ENCODE assay signal across 10 cellular contexts in genomic region chr22:20244250-20244648, GRCh38. TPM values are rescaled to one million over a fixed set of nuclear protein-coding genes. Genes with fewer than 3 reads are reported as not detected.
DNase-seq lines count a peak whose midpoint lies in the region; ATAC-seq and TF ChIP-seq lines count a peak whose summit lies in the region.
"Had no signal": no experiment of that assay in that cellular context is flagged by ENCODE, and none has a peak within 500 bp of the region (broad histone marks: within the 10 kb centered on the region; RNA-seq: fewer than 3 reads in every experiment).

No MANE protein-coding gene starts in this region.

- POLR2A ChIA-PET in RWPE1 (lab: Yijun Ruan, JAX; ENCODE audit: low non-redundant PET) = no interaction called here

- ATAC-seq in central memory CD8-positive, alpha-beta T cell (replicated peaks; ENCODE audit: extremely low read depth, poor library complexity, severe bottlenecking) = no peak

- H3K4me1 ChIP-seq in neural progenitor cell = peaks cover 36% of the 10 kb centered on the region

- H3K4me3 ChIP-seq in neural progenitor cell = no peak overlapping the region
- H3K4me3 ChIP-seq: ascending aorta had no signal

- peak overlapping the region; percentile 87 for H3K27ac Mint-ChIP-seq in T-helper 1 cell treated with Interleukin-12 subunit alpha and Interleukin-12 subunit beta and Interleukin-4 antibody, amounts not matched to agents 30 μg/mL and 1 μg/mL, for 36 hours
- peak overlapping the region; percentile 87 for H3K27ac Mint-ChIP-seq in central memory CD8-positive, alpha-beta T cell (ENCODE audit: low read depth)
- H3K27ac Mint-ChIP-seq in neural progenitor cell = peak overlapping the region; percentile 96

- peak overlapping the region; percentile 52 for H3K4me3 Mint-ChIP-seq in T-helper 1 cell treated with Interleukin-12 subunit alpha and Interleukin-12 subunit beta and Interleukin-4 antibody, amounts not matched to agents 30 μg/mL and 1 μg/mL, for 36 hours
- peak overlapping the region; percentile 73 for H3K4me3 Mint-ChIP-seq in central memory CD8-positive, alpha-beta T cell
- H3K4me3 Mint-ChIP-seq in neural progenitor cell = no peak overlapping the region

- H3K36me3 ChIP-seq in neural progenitor cell = no peaks in the 10 kb centered on the region
- H3K36me3 ChIP-seq: ascending aorta had no signal

- peaks cover 19% of the 10 kb centered on the region for H3F3A ChIP-seq in neural progenitor cell (ENCODE audit: low read depth)

- H3K9ac ChIP-seq in neural progenitor cell = no peak overlapping the region

- DNase-seq in T-helper 1 cell (no peak), RWPE1 (ENCODE audit: low spot score) (no peak), neural progenitor cell (ENCODE audit: low spot score) (no peak), AG08395 (ENCODE audit: low spot score) (no peak), SK-N-DZ (ENCODE audit: low spot score) (no peak)
- no peak for DNase-seq in central memory CD8-positive, alpha-beta T cell (ENCODE audit: low spot score in 2 of 2)
- DNase-seq in stimulated activated CD8-positive, alpha-beta memory T cell treated with anti-CD3 and anti-CD28 coated beads, Interleukin-4, amount 100 ng/mL, for 48 hours = no peak

- no peaks in the 10 kb centered on the region for H3K9me3 Mint-ChIP-seq in T-helper 1 cell treated with Interleukin-12 subunit alpha and Interleukin-12 subunit beta and Interleukin-4 antibody, amounts not matched to agents 30 μg/mL and 1 μg/mL, for 36 hours
- no peaks in the 10 kb centered on the region for H3K9me3 Mint-ChIP-seq in central memory CD8-positive, alpha-beta T cell
- H3K9me3 Mint-ChIP-seq in neural progenitor cell = no peaks in the 10 kb centered on the region

- H3K36me3 Mint-ChIP-seq in T-helper 1 cell treated with Interleukin-12 subunit alpha and Interleukin-12 subunit beta and Interleukin-4 antibody, amounts not matched to agents 30 μg/mL and 1 μg/mL, for 36 hours (ENCODE audit: low read depth) = no peaks in the 10 kb centered on the region
- peaks cover 9% of the 10 kb centered on the region for H3K36me3 Mint-ChIP-seq in central memory CD8-positive, alpha-beta T cell (ENCODE audit: insufficient read depth)
- H3K36me3 Mint-ChIP-seq in neural progenitor cell = peaks cover 3% of the 10 kb centered on the region

- H3K79me2 ChIP-seq in neural progenitor cell (ENCODE audit: low read depth) = peaks cover 5% of the 10 kb centered on the region

- CTCF ChIA-PET in RWPE1 (lab: Yijun Ruan, JAX) = interaction anchor here (0.8 kb wide), 1 partner anchor 14 kb away, joined by 4 read pairs; no protein-coding TSS in a partner anchor

- H4K20me1 ChIP-seq in neural progenitor cell (ENCODE audit: low read depth) = peaks cover 30% of the 10 kb centered on the region

- no peaks in the 10 kb centered on the region for H3K9me3 ChIP-seq in neural progenitor cell (ENCODE audit: low read depth)
- H3K9me3 ChIP-seq: ascending aorta had no signal

- H3K27ac ChIP-seq in RWPE1 (peak overlapping the region; percentile 63), neural progenitor cell (no peak overlapping the region)
- H3K27ac ChIP-seq: 22Rv1 had no signal

- no peak overlapping the region for H3K4me2 ChIP-seq in neural progenitor cell

- H2AFZ ChIP-seq in neural progenitor cell (replicated peaks) = no peak overlapping the region

- no peaks in the 10 kb centered on the region for H3K27me3 ChIP-seq in neural progenitor cell
- H3K27me3 ChIP-seq: ascending aorta had no signal

- peaks cover 23% of the 10 kb centered on the region for H3K4me1 Mint-ChIP-seq in T-helper 1 cell treated with Interleukin-12 subunit alpha and Interleukin-12 subunit beta and Interleukin-4 antibody, amounts not matched to agents 30 μg/mL and 1 μg/mL, for 36 hours (ENCODE audit: low read depth)
- peaks cover 38% of the 10 kb centered on the region for H3K4me1 Mint-ChIP-seq in central memory CD8-positive, alpha-beta T cell
- H3K4me1 Mint-ChIP-seq in neural progenitor cell = peaks cover 52% of the 10 kb centered on the region

- TF ChIP-seq CTCF in RWPE1 (conservative IDR thresholded peaks at IDR 0.05; ENCODE audit: low read depth) (no peak), neural progenitor cell (IDR thresholded peaks at IDR 0.05) (no peak)

- H3K27me3 Mint-ChIP-seq in T-helper 1 cell treated with Interleukin-12 subunit alpha and Interleukin-12 subunit beta and Interleukin-4 antibody, amounts not matched to agents 30 μg/mL and 1 μg/mL, for 36 hours (ENCODE audit: low read depth) = no peaks in the 10 kb centered on the region
- no peaks in the 10 kb centered on the region for H3K27me3 Mint-ChIP-seq in central memory CD8-positive, alpha-beta T cell
- H3K27me3 Mint-ChIP-seq in neural progenitor cell (ENCODE audit: insufficient read depth, low read depth) = peaks cover 11% of the 10 kb centered on the region

RNA-seq across cellular contexts. Expression of gene RTN4R, which starts 23.9 kb away (rescaled TPM):
- total RNA-seq in neural progenitor cell (ENCODE audit: low replicate concordance) = 6.3 and 20.9 TPM in 2 replicates
- 10.6 and 16.7 TPM in 2 replicates for polyA plus RNA-seq in SK-N-DZ (2014; cell fraction: cytosol; rRNA removed)
- 8.3 and 9.4 TPM in 2 replicates for polyA plus RNA-seq in SK-N-DZ (2014; cell fraction: nucleus; rRNA removed)
